ENCODE assay signal across 12 cellular contexts in the genomic region with DNA sequence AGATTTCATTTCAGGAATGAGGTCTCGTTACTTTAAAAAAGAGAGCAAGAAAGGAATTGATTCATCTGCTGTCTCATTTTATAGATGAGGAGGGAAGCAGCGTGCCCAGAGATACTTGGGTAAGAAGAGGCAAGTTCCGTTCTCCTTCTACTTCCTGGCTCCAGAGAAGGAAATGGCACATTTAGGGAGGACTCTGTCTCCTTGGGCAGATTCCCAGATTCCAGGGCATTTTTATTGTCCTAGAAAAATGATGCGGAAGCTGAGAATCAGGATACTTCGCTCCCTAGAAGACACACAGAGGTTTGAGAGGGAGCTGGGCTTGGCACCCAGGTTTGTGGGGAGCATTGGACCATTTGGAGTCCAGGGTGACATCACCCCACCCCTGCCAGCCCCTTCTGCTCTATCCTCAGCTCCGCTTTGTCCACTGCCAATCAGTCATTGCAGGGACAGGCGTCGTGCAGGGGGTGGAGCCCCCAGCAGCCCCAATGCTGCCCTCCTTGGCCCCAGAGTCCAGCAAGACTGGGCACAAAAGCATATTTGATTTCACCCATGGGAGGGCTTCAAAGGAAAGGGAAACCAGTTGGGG.
DNase-seq lines count a peak whose midpoint lies in the region; ATAC-seq, FAIRE-seq and TF ChIP-seq lines count a peak whose summit lies in the region.
"Had no signal": no experiment of that assay in that cellular context is flagged by ENCODE, and none has a peak within 500 bp of the region (broad histone marks: within the 10 kb centered on the region; RNA-seq: fewer than 3 reads in every experiment).

No MANE protein-coding gene starts in this region.

- TF ChIP-seq CTCF in GM23338 (conservative IDR thresholded peaks at IDR 0.05; ENCODE audit: low read depth in 2 of 2) (no peak), VCaP (conservative IDR thresholded peaks at IDR 0.05) (no peak)

- no peak for DNase-seq in GM23338 (ENCODE audit: low spot score)
- DNase-seq in left kidney (ENCODE audit: low read depth, low spot score), result peak; percentile 49
- DNase-seq in small intestine, result peak; percentile 32
- DNase-seq in activated naive CD4-positive, alpha-beta T cell treated with anti-CD3 and anti-CD28 coated beads for 36 hours, result no peak
- DNase-seq in GOT3 (lab: John Stamatoyannopoulos, UW), result no peak
- DNase-seq: foreskin melanocyte, mesendoderm had no signal

- H3K9me3 ChIP-seq in small intestine (ENCODE audit: control insufficient read depth, low read depth), result no peaks in the 10 kb centered on the region
- H3K9me3 ChIP-seq: SJSA1 had no signal

- no peak overlapping the region for H3K4me3 Mint-ChIP-seq in GM23338
- H3K4me3 Mint-ChIP-seq in activated naive CD4-positive, alpha-beta T cell treated with anti-CD3 and anti-CD28 coated beads for 36 hours, result no peak overlapping the region

- CTCF ChIA-PET in activated naive CD4-positive, alpha-beta T cell treated with anti-CD3 and anti-CD28 coated beads for 36 hours (lab: Charles Lee), result interaction anchor here (0.9 to 1.4 kb wide), 2 partner anchors 49 to 268 kb away, joined by 3 to 4 read pairs; no protein-coding TSS in a partner anchor

- no peak for FAIRE-seq in small intestine (lab: Jason Lieb, UNC)

- H3K4me3 ChIP-seq in GM23338 (no peak overlapping the region), small intestine (ENCODE audit: low read depth in 1 of 2, low read length in 2 of 2) (no peak overlapping the region)
- H3K4me3 ChIP-seq: SJSA1, smooth muscle cell had no signal

- H3K79me2 ChIP-seq in GM23338 (replicated peaks; ENCODE audit: insufficient read depth), result no peaks in the 10 kb centered on the region

- peak overlapping the region; percentile 52; the same call in 1 of the 2 replicates for H2AFZ ChIP-seq in GM23338

- no peaks in the 10 kb centered on the region; the same call in 2 of the 3 replicates for H3K36me3 Mint-ChIP-seq in GM23338 (ENCODE audit: low read depth)
- no peaks in the 10 kb centered on the region for H3K36me3 Mint-ChIP-seq in activated naive CD4-positive, alpha-beta T cell treated with anti-CD3 and anti-CD28 coated beads for 36 hours (ENCODE audit: low read depth)

- no peaks in the 10 kb centered on the region for H3F3A ChIP-seq in GM23338 (replicated peaks; ENCODE audit: low read depth)

- WGBS in small intestine, 3 donors, result 29 to 58% (median 34%) methylated on average over 8 of the region's 8 CpGs

- H3K27ac Mint-ChIP-seq in GM23338, result no peak overlapping the region
- H3K27ac Mint-ChIP-seq in activated naive CD4-positive, alpha-beta T cell treated with anti-CD3 and anti-CD28 coated beads for 36 hours, result no peak overlapping the region

- H4K20me1 ChIP-seq in GM23338 (replicated peaks; ENCODE audit: insufficient read depth), result no peaks in the 10 kb centered on the region

- H3K27me3 ChIP-seq in GM23338 (ENCODE audit: insufficient read depth) (no peaks in the 10 kb centered on the region), small intestine (ENCODE audit: control insufficient read depth in 2 of 2, insufficient read depth in 2 of 2, low read length in 2 of 2) (no peaks in the 10 kb centered on the region)
- H3K27me3 ChIP-seq: SJSA1 had no signal

- no peak for ATAC-seq in GM23338
- no peak for ATAC-seq in HG02884 (IDR thresholded peaks at IDR 0.05; ENCODE audit: unreplicated experiment)
- no peak for ATAC-seq in GM19467 (IDR thresholded peaks at IDR 0.05; ENCODE audit: unreplicated experiment)

- H3K4me2 ChIP-seq in GM23338, result no peak overlapping the region
- H3K4me2 ChIP-seq: smooth muscle cell had no signal

- intact Hi-C loops in activated naive CD4-positive, alpha-beta T cell treated with anti-CD3 and anti-CD28 coated beads for 36 hours (cut with micrococcal nuclease), result no loop called here

- no peaks in the 10 kb centered on the region for H3K36me3 ChIP-seq in GM23338 (ENCODE audit: insufficient read depth)
- no peaks in the 10 kb centered on the region for H3K36me3 ChIP-seq in small intestine (ENCODE audit: control insufficient read depth in 2 of 2, insufficient read depth in 2 of 2, low read length in 2 of 2)
- H3K36me3 ChIP-seq: SJSA1 had no signal

- H3K27ac ChIP-seq in GM23338 (ENCODE audit: low read depth) (no peak overlapping the region), VCaP (peak overlapping the region; percentile 62), small intestine (ENCODE audit: low read depth in 1 of 2, low read length in 1 of 2) (peak overlapping the region in 1 of 2 donors; percentile 73)
- H3K27ac ChIP-seq: SJSA1 had no signal

- H3K4me1 ChIP-seq in GM23338 (ENCODE audit: insufficient read depth) (0 out of 2 replicates have a peak, but pooled peaks cover 10% of the 10 kb centered on the region), small intestine (ENCODE audit: control insufficient read depth in 2 of 2, insufficient read depth in 1 of 2, low read depth in 1 of 2, low read length in 1 of 2) (peaks cover 0 to 7% of the 10 kb centered on the region in 2 donors)

- no peaks in the 10 kb centered on the region for H3K9me2 ChIP-seq in GM23338 (ENCODE audit: insufficient read depth)

- peaks cover 24% of the 10 kb centered on the region for H3K4me1 Mint-ChIP-seq in GM23338
- peaks cover 67% of the 10 kb centered on the region for H3K4me1 Mint-ChIP-seq in activated naive CD4-positive, alpha-beta T cell treated with anti-CD3 and anti-CD28 coated beads for 36 hours (ENCODE audit: low read depth)

- H3K9me3 Mint-ChIP-seq in GM23338, result no peaks in the 10 kb centered on the region
- H3K9me3 Mint-ChIP-seq in activated naive CD4-positive, alpha-beta T cell treated with anti-CD3 and anti-CD28 coated beads for 36 hours, result no peaks in the 10 kb centered on the region

- peaks cover 19% of the 10 kb centered on the region for H3K27me3 Mint-ChIP-seq in GM23338 (ENCODE audit: insufficient read depth, low read depth, poor library complexity)
- H3K27me3 Mint-ChIP-seq in activated naive CD4-positive, alpha-beta T cell treated with anti-CD3 and anti-CD28 coated beads for 36 hours (ENCODE audit: low read depth), result no peaks in the 10 kb centered on the region

TF ChIP-seq in GM23338, 12 proteins besides CTCF, POLR2A, EP300 and RAD21:
- TF ChIP-seq JUNB (IDR thresholded peaks at IDR 0.05; ENCODE audit: unreplicated experiment), result no peak
- no peak for TF ChIP-seq NANOG (IDR thresholded peaks at IDR 0.05; ENCODE audit: borderline replicate concordance)
- TF ChIP-seq ZNF331 (CRISPR knock-in tag; IDR thresholded peaks at IDR 0.05; ENCODE audit: low read depth), result no peak

Comparison
In these comparisons a context has a peak if more than half of its experiments do, and no peak if none do; other contexts are left out.
1. DNase-seq: peak in left kidney (single experiment) and small intestine (single experiment); none in GM23338 (single experiment), activated naive CD4-positive, alpha-beta T cell treated with anti-CD3 and anti-CD28 coated beads for 36 hours (single experiment) and GOT3 (single experiment).